8 cellular contexts compared by ENCODE assay signal in the genomic region with DNA sequence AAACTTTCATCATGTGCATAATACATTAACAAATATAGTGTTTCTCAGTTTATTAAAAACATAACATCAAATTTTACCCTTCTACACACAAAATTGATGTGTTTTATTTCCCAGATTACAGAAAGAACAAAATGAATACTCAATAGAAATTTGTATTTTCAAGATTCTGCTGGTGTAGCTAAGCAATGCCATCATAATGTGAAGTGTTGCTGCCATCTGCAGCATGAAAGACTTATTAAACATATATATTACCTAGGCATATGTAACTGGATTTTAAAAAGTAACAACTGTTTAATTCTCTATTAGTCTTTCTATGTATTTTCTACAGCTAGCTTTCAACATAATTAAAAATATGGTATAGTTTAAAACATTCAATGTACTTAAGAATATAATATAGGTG. TPM values are rescaled to one million over a fixed set of nuclear protein-coding genes. Genes with fewer than 3 reads are reported as not detected.
DNase-seq lines count a peak whose midpoint lies in the region; ATAC-seq and TF ChIP-seq lines count a peak whose summit lies in the region.

No MANE protein-coding gene starts in this region.

- H3K4me3 Mint-ChIP-seq in natural killer cell = no peak overlapping the region
- no peak overlapping the region for H3K4me3 Mint-ChIP-seq in natural killer cell treated with Interleukin-12 subunit alpha and Interleukin-12 subunit beta and Interleukin-15 and Interleukin-18, amount 100 ng/mL, for 72 hours

- H3K9me3 Mint-ChIP-seq in natural killer cell = no peaks in the 10 kb centered on the region
- H3K9me3 Mint-ChIP-seq in natural killer cell treated with Interleukin-12 subunit alpha and Interleukin-12 subunit beta and Interleukin-15 and Interleukin-18, amount 100 ng/mL, for 72 hours = no peaks in the 10 kb centered on the region

- no peaks in the 10 kb centered on the region for H3K4me1 Mint-ChIP-seq in natural killer cell
- H3K4me1 Mint-ChIP-seq in natural killer cell treated with Interleukin-12 subunit alpha and Interleukin-12 subunit beta and Interleukin-15 and Interleukin-18, amount 100 ng/mL, for 72 hours (ENCODE audit: low read depth in 2 of 2) = no peaks in the 10 kb centered on the region

- H3K27me3 ChIP-seq in HCT116 (ENCODE audit: insufficient read depth, low read length) (no peaks in the 10 kb centered on the region), upper lobe of left lung (no peaks in the 10 kb centered on the region)

- H3K79me2 ChIP-seq in HCT116 (ENCODE audit: insufficient read depth, low read length) = no peaks in the 10 kb centered on the region

- H3K4me3 ChIP-seq in HCT116 (replicated peaks in 1 of 2; ENCODE audit: low read depth in 1 of 2, low read length in 2 of 2) (no peak overlapping the region), astrocyte of the cerebellum (ENCODE audit: low read depth, low read length) (no peak overlapping the region), upper lobe of left lung (no peak overlapping the region)

- H3K9ac ChIP-seq in HCT116 (ENCODE audit: low read length) = no peak overlapping the region

- TF ChIP-seq RAD21 in HCT116 (IDR thresholded peaks at IDR 0.05; ENCODE audit: low read depth) = peak; percentile 88

- H3K4me1 ChIP-seq in HCT116 (ENCODE audit: control insufficient read depth in 1 of 2, insufficient read depth in 2 of 2, low read length in 2 of 2) (no peaks in the 10 kb centered on the region), upper lobe of left lung (no peaks in the 10 kb centered on the region)

- RAD21 ChIA-PET in HCT116 (lab: Charles Lee; ENCODE audit: low non-redundant PET in 1 of 2, low total read pairs in 2 of 2, uncharacterized antibody in 2 of 2, unreplicated experiment in 2 of 2) = interaction anchor here (0.9 to 1.9 kb wide), 7 partner anchors 195 to 388 kb away, joined by 3 to 11 read pairs (median 6); no protein-coding TSS in a partner anchor

- ATAC-seq in natural killer cell (peak in 2 of 3 donors; percentile 49 to 57), HCT116 (peak; percentile 63; the same call in 1 of the 2 replicates), upper lobe of left lung (ENCODE audit: low FRiP score in 2 of 2) (peak in 1 of 2 donors; percentile 66)
- no peak for ATAC-seq in natural killer cell treated with Interleukin-12 subunit alpha and Interleukin-12 subunit beta and Interleukin-15 and Interleukin-18, amount 100 ng/mL, for 72 hours

- TF ChIP-seq CTCF in natural killer cell (IDR thresholded peaks at IDR 0.05) (peak; percentile 80), HCT116 (IDR thresholded peaks at IDR 0.05 in 2 of 3, conservative IDR thresholded peaks at IDR 0.05 in 1 of 3; ENCODE audit: borderline replicate concordance in 1 of 3, insufficient read depth in 1 of 3, low read depth in 2 of 3, low read length in 2 of 3) (peak in 2 of 3 experiments; percentile 61 to 75; a peak in 4 of 6 replicates), astrocyte of the cerebellum (IDR thresholded peaks at IDR 0.05; ENCODE audit: low read depth, low read length, missing control alignments) (peak; percentile 31), upper lobe of left lung (IDR thresholded peaks at IDR 0.05) (peak in 4 of 6 experiments; percentile 27 to 52 (median 38))

- H2AFZ ChIP-seq in HCT116 (ENCODE audit: low read depth, low read length, poor library complexity, severe bottlenecking) = peak overlapping the region; percentile 83

- H3K9me2 ChIP-seq in HCT116 (ENCODE audit: insufficient read depth) = no peaks in the 10 kb centered on the region

- no peak for TF ChIP-seq EP300 in upper lobe of left lung (IDR thresholded peaks at IDR 0.05)

- DNase-seq in natural killer cell (no peak), HCT116 (ENCODE audit: low read depth, low spot score) (peak; percentile 47), NCI-H2107 treated with DMSO at 0.1 percent for 48 hours (lab: John Stamatoyannopoulos, UW; ENCODE audit: unreplicated experiment) (peak; percentile 48), astrocyte of the cerebellum (ENCODE audit: low read depth) (peak; percentile 59), left kidney (ENCODE audit: low read depth, low spot score) (peak; percentile 64), upper lobe of left lung (no peak)
- DNase-seq in natural killer cell treated with Interleukin-12 subunit alpha and Interleukin-12 subunit beta and Interleukin-15 and Interleukin-18, amount 100 ng/mL, for 72 hours (ENCODE audit: low spot score) = no peak
- DNase-seq in activated CD4-positive, CD25-positive, alpha-beta regulatory T cell (lab: John Stamatoyannopoulos, UW) = no peak

- H3K27ac Mint-ChIP-seq in natural killer cell = no peak overlapping the region
- H3K27ac Mint-ChIP-seq in natural killer cell treated with Interleukin-12 subunit alpha and Interleukin-12 subunit beta and Interleukin-15 and Interleukin-18, amount 100 ng/mL, for 72 hours = no peak overlapping the region

- no peaks in the 10 kb centered on the region for H3K9me3 ChIP-seq in HCT116 (ENCODE audit: control insufficient read depth in 1 of 2, insufficient read depth in 1 of 2, low read depth in 1 of 2, low read length in 2 of 2)
- peaks cover 0 to 3% (median 0%) of the 10 kb centered on the region in 4 donors for H3K9me3 ChIP-seq in upper lobe of left lung

- H3K27ac ChIP-seq in HCT116 (ENCODE audit: low read depth, low read length) = no peak overlapping the region
- no peak overlapping the region for H3K27ac ChIP-seq in upper lobe of left lung

- POLR2A ChIA-PET in HCT116 (lab: Charles Lee) = no interaction called here

- intact Hi-C loops in natural killer cell (cut with micrococcal nuclease) = loop anchor here (1.0 to 10.0 kb wide), 3 partner anchors 358 to 513 kb away; no protein-coding TSS in a partner anchor
- intact Hi-C loops in HCT116 (cut with micrococcal nuclease) = loop anchor here (1.0 to 10.0 kb wide), 6 partner anchors 243 to 803 kb away; no protein-coding TSS in a partner anchor

- no TSS peak for BruUV-seq in HCT116 (replicated peaks; lab: Mats Ljungman, UMichigan)

- H3K36me3 ChIP-seq in HCT116 (ENCODE audit: control insufficient read depth in 1 of 2, insufficient read depth in 2 of 2, low read length in 2 of 2) = no peaks in the 10 kb centered on the region
- no peaks in the 10 kb centered on the region for H3K36me3 ChIP-seq in upper lobe of left lung

- TF ChIP-seq POLR2A in HCT116 (IDR thresholded peaks at IDR 0.05; ENCODE audit: borderline replicate concordance, extremely low read depth, insufficient read depth, insufficient read length) (no peak), upper lobe of left lung (IDR thresholded peaks at IDR 0.05) (no peak)

- H4K20me1 ChIP-seq in HCT116 (ENCODE audit: insufficient read depth) = no peaks in the 10 kb centered on the region

- CTCF ChIA-PET in HCT116 (lab: Charles Lee) = interaction anchor here (0.7 to 2.0 kb wide), 23 partner anchors 9 to 801 kb away, joined by 3 to 63 read pairs (median 5); no protein-coding TSS in a partner anchor

- peaks cover 0 to 5% of the 10 kb centered on the region in 2 donors for H3K27me3 Mint-ChIP-seq in natural killer cell (ENCODE audit: low read depth in 2 of 2)
- H3K27me3 Mint-ChIP-seq in natural killer cell treated with Interleukin-12 subunit alpha and Interleukin-12 subunit beta and Interleukin-15 and Interleukin-18, amount 100 ng/mL, for 72 hours = no peaks in the 10 kb centered on the region

- no peaks in the 10 kb centered on the region for H3K36me3 Mint-ChIP-seq in natural killer cell
- no peaks in the 10 kb centered on the region for H3K36me3 Mint-ChIP-seq in natural killer cell treated with Interleukin-12 subunit alpha and Interleukin-12 subunit beta and Interleukin-15 and Interleukin-18, amount 100 ng/mL, for 72 hours

- in situ Hi-C loops in astrocyte of the cerebellum (cut with HindIII; ENCODE audit: low sequenced_read_pairs) = no loop called here

- H3K4me2 ChIP-seq in HCT116 (ENCODE audit: low read length) = no peak overlapping the region

TF ChIP-seq in HCT116, 20 proteins besides CTCF, POLR2A, EP300 and RAD21 (continues in another document):
- TF ChIP-seq SRF (IDR thresholded peaks at IDR 0.05; ENCODE audit: low read depth) = no peak
- TF ChIP-seq, protein P1, sequence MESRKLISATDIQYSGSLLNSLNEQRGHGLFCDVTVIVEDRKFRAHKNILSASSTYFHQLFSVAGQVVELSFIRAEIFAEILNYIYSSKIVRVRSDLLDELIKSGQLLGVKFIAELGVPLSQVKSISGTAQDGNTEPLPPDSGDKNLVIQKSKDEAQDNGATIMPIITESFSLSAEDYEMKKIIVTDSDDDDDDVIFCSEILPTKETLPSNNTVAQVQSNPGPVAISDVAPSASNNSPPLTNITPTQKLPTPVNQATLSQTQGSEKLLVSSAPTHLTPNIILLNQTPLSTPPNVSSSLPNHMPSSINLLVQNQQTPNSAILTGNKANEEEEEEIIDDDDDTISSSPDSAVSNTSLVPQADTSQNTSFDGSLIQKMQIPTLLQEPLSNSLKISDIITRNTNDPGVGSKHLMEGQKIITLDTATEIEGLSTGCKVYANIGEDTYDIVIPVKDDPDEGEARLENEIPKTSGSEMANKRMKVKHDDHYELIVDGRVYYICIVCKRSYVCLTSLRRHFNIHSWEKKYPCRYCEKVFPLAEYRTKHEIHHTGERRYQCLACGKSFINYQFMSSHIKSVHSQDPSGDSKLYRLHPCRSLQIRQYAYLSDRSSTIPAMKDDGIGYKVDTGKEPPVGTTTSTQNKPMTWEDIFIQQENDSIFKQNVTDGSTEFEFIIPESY (IDR thresholded peaks at IDR 0.05; ENCODE audit: extremely low read depth, insufficient replicate concordance, low read length) = no peak
- no peak for TF ChIP-seq YY1 (IDR thresholded peaks at IDR 0.05; ENCODE audit: extremely low read depth, insufficient replicate concordance, low read depth, low read length)
- TF ChIP-seq SIN3A (IDR thresholded peaks at IDR 0.05; ENCODE audit: low read depth) = no peak
- TF ChIP-seq TCF7L2 (IDR thresholded peaks at IDR 0.05; ENCODE audit: borderline replicate concordance, extremely low read depth, insufficient read depth, insufficient read length) = no peak
- no peak for TF ChIP-seq EZH2phosphoT487 (IDR thresholded peaks at IDR 0.05; ENCODE audit: borderline replicate concordance)
- TF ChIP-seq POLR2AphosphoS5 (IDR thresholded peaks at IDR 0.05; ENCODE audit: low read depth, low read length) = no peak
- TF ChIP-seq, protein P2, sequence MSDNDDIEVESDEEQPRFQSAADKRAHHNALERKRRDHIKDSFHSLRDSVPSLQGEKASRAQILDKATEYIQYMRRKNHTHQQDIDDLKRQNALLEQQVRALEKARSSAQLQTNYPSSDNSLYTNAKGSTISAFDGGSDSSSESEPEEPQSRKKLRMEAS (IDR thresholded peaks at IDR 0.05) = no peak

RNA-seq across cellular contexts. Expression of a gene that starts 27.5 kb away (rescaled TPM):
- total RNA-seq in natural killer cell (not detected), HCT116 (2021; ENCODE audit: unreplicated experiment) (not detected), upper lobe of left lung (not detected)
- not detected for total RNA-seq in natural killer cell treated with Interleukin-12 subunit alpha and Interleukin-12 subunit beta and Interleukin-15 and Interleukin-18, amount 100 ng/mL, for 72 hours
- 0.08 TPM in 1 of 2 replicates, not detected in the other for polyA plus RNA-seq in HCT116 (2012)

RNA-seq across cellular contexts. Expression of a gene that starts 33.3 kb away (rescaled TPM):
- total RNA-seq in natural killer cell (10 to 100 TPM; 24.2 to 38.2 (median 35.2) TPM), HCT116 (2021; ENCODE audit: unreplicated experiment) (44.2 TPM), upper lobe of left lung (100 to 1,000 TPM in 3 of 6 donors, 10 to 100 TPM in 3; 77.4 to 173 (median 97.0) TPM)
- total RNA-seq in natural killer cell treated with Interleukin-12 subunit alpha and Interleukin-12 subunit beta and Interleukin-15 and Interleukin-18, amount 100 ng/mL, for 72 hours = 10 to 100 TPM; 40.7 to 80.2 TPM
- 30.7 and 39.2 TPM in 2 replicates for polyA plus RNA-seq in HCT116 (2012)

Comparison
In these comparisons a context has a peak if more than half of its experiments do, and no peak if none do; other contexts are left out.
1. ATAC-seq: peak in natural killer cell (2 of 3) and HCT116 (single experiment); none in natural killer cell treated with Interleukin-12 subunit alpha and Interleukin-12 subunit beta and Interleukin-15 and Interleukin-18, amount 100 ng/mL, for 72 hours (0 of 2).
2. DNase-seq: peak in HCT116 (single experiment), NCI-H2107 treated with DMSO at 0.1 percent for 48 hours (single experiment), astrocyte of the cerebellum (single experiment) and left kidney (single experiment); none in natural killer cell (single experiment), natural killer cell treated with Interleukin-12 subunit alpha and Interleukin-12 subunit beta and Interleukin-15 and Interleukin-18, amount 100 ng/mL, for 72 hours (single experiment), upper lobe of left lung (0 of 2) and activated CD4-positive, CD25-positive, alpha-beta regulatory T cell (0 of 4).
3. Peak in every context shown above with its lines, with median percentiles within 50 percentile points of each other: CTCF ChIP-seq.